In genomic region chr17:28335201-28335958, GRCh38 we compare ENCODE assay signal across 8 cellular contexts. TPM values are rescaled to one million over a fixed set of nuclear protein-coding genes. Genes with fewer than 3 reads are reported as not detected.
DNase-seq lines count a peak whose midpoint lies in the region; ATAC-seq and TF ChIP-seq lines count a peak whose summit lies in the region.

IFT20 (minus strand) TSS chr17:28335472; CDS start chr17:28331985, 3,487 bp downstream.
TNFAIP1 (plus strand) TSS chr17:28335761; CDS start chr17:28339522, 3,761 bp downstream.

- peaks cover 17% of the 10 kb centered on the region for H3K4me1 ChIP-seq in smooth muscle cell (ENCODE audit: low read depth)

- peaks cover 32% of the 10 kb centered on the region for H3K36me3 Mint-ChIP-seq in activated B cell treated with CpG ODN at 0.5 μM for 24 hours (ENCODE audit: low read depth)

- peaks cover 37% of the 10 kb centered on the region for H3K4me1 Mint-ChIP-seq in activated B cell treated with CpG ODN at 0.5 μM for 24 hours

- CTCF ChIA-PET in activated B cell treated with CpG ODN at 0.5 μM for 24 hours (lab: Charles Lee) = interaction anchor here (1.4 to 1.5 kb wide), 2 partner anchors 81 to 530 kb away, joined by 5 to 8 read pairs; no protein-coding TSS in a partner anchor

- ATAC-seq in HG03196 (IDR thresholded peaks at IDR 0.05; ENCODE audit: unreplicated experiment) (peak; percentile 96), activated B cell treated with CpG ODN at 0.5 μM for 24 hours (ENCODE audit: low read depth) (peak; percentile 96)

- H3K4me2 ChIP-seq in smooth muscle cell = peak within 1 kb of the TSS; percentile 90

- peak within 1 kb of the TSS; percentile 99 for H3K9ac ChIP-seq in smooth muscle cell (ENCODE audit: low read depth)

- no peaks in the 10 kb centered on the region for H3K27me3 Mint-ChIP-seq in activated B cell treated with CpG ODN at 0.5 μM for 24 hours

- peak within 1 kb of the TSS; percentile 89 for H3K27ac Mint-ChIP-seq in activated B cell treated with CpG ODN at 0.5 μM for 24 hours

- under 1% methylated on average over 61 of the region's 62 CpGs for WGBS in smooth muscle cell (ENCODE audit: low lambda C conversion rate)

- no peaks in the 10 kb centered on the region for H3K9me3 Mint-ChIP-seq in activated B cell treated with CpG ODN at 0.5 μM for 24 hours

- in situ Hi-C loops in GM18951 (cut with MboI; ENCODE audit: low sequenced_read_pairs, unreplicated experiment) = loop anchor here (10.0 kb wide), 1 partner anchor 291 kb away; the partner anchor contains the start of gene NLK

- peaks cover 18% of the 10 kb centered on the region for H3F3A ChIP-seq in smooth muscle cell (ENCODE audit: low read depth)

- H4K20me1 ChIP-seq in smooth muscle cell (ENCODE audit: low read depth) = peaks cover 63% of the 10 kb centered on the region

- no peaks in the 10 kb centered on the region for H3K36me3 ChIP-seq in smooth muscle cell (ENCODE audit: low read depth)

- H3K9me3 ChIP-seq in smooth muscle cell (replicated peaks; ENCODE audit: low read depth) = no peaks in the 10 kb centered on the region

- peaks cover 61% of the 10 kb centered on the region for H3K79me2 ChIP-seq in smooth muscle cell (ENCODE audit: low read depth)

- peak within 1 kb of the TSS; percentile 79 for H3K27ac ChIP-seq in caudate nucleus (ENCODE audit: low read depth, low read length)
- peak within 1 kb of the TSS; percentile 97 for H3K27ac ChIP-seq in smooth muscle cell (ENCODE audit: low read depth)

- H3K27me3 ChIP-seq in smooth muscle cell (ENCODE audit: low read depth) = no peaks in the 10 kb centered on the region

- no peak within 1 kb of the TSS for H2AFZ ChIP-seq in smooth muscle cell (ENCODE audit: low read depth)

- no peak for TF ChIP-seq CTCF in activated B cell treated with CpG ODN at 0.5 μM for 24 hours (IDR thresholded peaks at IDR 0.05)
- no peak for TF ChIP-seq CTCF in smooth muscle cell (IDR thresholded peaks at IDR 0.05; ENCODE audit: borderline replicate concordance, insufficient read depth, poor library complexity, severe bottlenecking)

- peak; percentile 92 for TF ChIP-seq POLR2A in GM18951 (IDR thresholded peaks at IDR 0.05; ENCODE audit: extremely low read depth, insufficient read depth, insufficient read length)

- peak within 1 kb of the TSS; percentile 77 for H3K4me3 ChIP-seq in smooth muscle cell

- intact Hi-C loops in activated B cell treated with CpG ODN at 0.5 μM for 24 hours (cut with micrococcal nuclease) = loop anchor here (1.0 to 2.0 kb wide), 8 partner anchors 16 to 529 kb away; partner anchors contain the start of genes LYRM9, POLDIP2, SARM1 and SLC46A1

- DNase-seq in AG08395 (ENCODE audit: low spot score) = peak; percentile 96
- DNase-seq in NCI-H345 (lab: John Stamatoyannopoulos, UW) = peak; percentile 100
- DNase-seq in activated B cell treated with CpG ODN at 0.5 μM for 24 hours = peak; percentile 90
- DNase-seq in caudate nucleus (lab: John Stamatoyannopoulos, UW) = peak; percentile 90 to 100 (median 99)
- DNase-seq in iPS-NIHi7 (ENCODE audit: extremely low spot score) = peak; percentile 95
- DNase-seq in smooth muscle cell (lab: John Stamatoyannopoulos, UW; ENCODE audit: unreplicated experiment) = peak; percentile 89

- peak within 1 kb of the TSS; percentile 96 for H3K4me3 Mint-ChIP-seq in activated B cell treated with CpG ODN at 0.5 μM for 24 hours

- POLR2A ChIA-PET in activated B cell treated with CpG ODN at 0.5 μM for 24 hours (lab: Charles Lee) = interaction anchor here (0.6 to 4.3 kb wide), 21 partner anchors 10 to 1669 kb away, joined by 3 to 110 read pairs (median 3); partner anchors contain the start of genes ALDOC, BLTP2, POLDIP2 and RPL23A

RNA-seq across cellular contexts. Expression of gene IFT20, which starts in this region (rescaled TPM):
- total RNA-seq in activated B cell treated with CpG ODN at 0.5 μM for 24 hours = 24.9 and 25.9 TPM in 2 replicates
- 49.8 and 102 TPM in 2 replicates for total RNA-seq in smooth muscle cell
- 83.8 and 88.9 TPM in 2 replicates for polyA plus RNA-seq in smooth muscle cell

RNA-seq across cellular contexts. Expression of gene TNFAIP1, which starts in this region (rescaled TPM):
- total RNA-seq in activated B cell treated with CpG ODN at 0.5 μM for 24 hours = 16.3 and 18.9 TPM in 2 replicates
- total RNA-seq in smooth muscle cell = 81.0 and 89.9 TPM in 2 replicates
- 75.0 and 82.4 TPM in 2 replicates for polyA plus RNA-seq in smooth muscle cell

Comparison
In these comparisons a context has a peak if more than half of its experiments do, and no peak if none do; other contexts are left out.
1. Peak in every context shown above with its lines: DNase-seq, ATAC-seq, H3K4me3 ChIP-seq and H3K27ac ChIP-seq.